ENCODE assay signal across 9 cellular contexts in genomic region chr2:207765960-207766582, GRCh38. TPM values are rescaled to one million over a fixed set of nuclear protein-coding genes. Genes with fewer than 3 reads are reported as not detected.
DNase-seq lines count a peak whose midpoint lies in the region; ATAC-seq and TF ChIP-seq lines count a peak whose summit lies in the region.
"Had no signal": no experiment of that assay in that cellular context is flagged by ENCODE, and none has a peak within 500 bp of the region (broad histone marks: within the 10 kb centered on the region; RNA-seq: fewer than 3 reads in every experiment).

No MANE protein-coding gene starts in this region.

- H3K9me3 ChIP-seq in colonic mucosa (no peaks in the 10 kb centered on the region), mucosa of rectum (ENCODE audit: control insufficient read depth in 2 of 2, low read length in 2 of 2) (no peaks in the 10 kb centered on the region), SJCRH30 (replicated peaks) (no peaks in the 10 kb centered on the region)

- H3K27ac Mint-ChIP-seq in CD14-positive monocyte: no peak overlapping the region
- H3K27ac Mint-ChIP-seq: stimulated activated naive CD8-positive, alpha-beta T cell treated with anti-CD3 and anti-CD28 coated beads, Interleukin-15, amount 100 ng/mL, for 72 hours had no signal

- H3K27ac ChIP-seq in colonic mucosa (peak overlapping the region; percentile 93), mucosa of rectum (ENCODE audit: low read depth in 2 of 2, low read length in 2 of 2) (peak overlapping the region; percentile 94 to 98), SJCRH30 (no peak overlapping the region)

- DNase-seq in CD14-positive monocyte (ENCODE audit: low spot score): no peak
- peak; percentile 9 for DNase-seq in KBM-7
- no peak for DNase-seq in colonic mucosa
- no peak for DNase-seq in SJCRH30

- peaks cover 7 to 26% (median 22%) of the 10 kb centered on the region in 3 donors for H3K27me3 Mint-ChIP-seq in CD14-positive monocyte (ENCODE audit: low read depth in 3 of 3)

- H3K36me3 ChIP-seq in colonic mucosa (no peaks in the 10 kb centered on the region), mucosa of rectum (ENCODE audit: control insufficient read depth in 2 of 2, insufficient read depth in 2 of 2, low read length in 2 of 2) (peaks cover 27 to 35% of the 10 kb centered on the region in 2 donors), SJCRH30 (no peaks in the 10 kb centered on the region)

- peaks cover 0 to 3% (median 1%) of the 10 kb centered on the region in 7 donors for H3K9me3 Mint-ChIP-seq in CD14-positive monocyte
- H3K9me3 Mint-ChIP-seq: stimulated activated naive CD8-positive, alpha-beta T cell treated with anti-CD3 and anti-CD28 coated beads, Interleukin-15, amount 100 ng/mL, for 72 hours had no signal

- peaks cover 45% of the 10 kb centered on the region for H3K4me1 Mint-ChIP-seq in CD14-positive monocyte

- peaks cover 9% of the 10 kb centered on the region for H3K4me1 ChIP-seq in colonic mucosa
- peaks cover 44 to 51% of the 10 kb centered on the region in 2 donors for H3K4me1 ChIP-seq in mucosa of rectum (ENCODE audit: control insufficient read depth in 2 of 2, insufficient read depth in 2 of 2, low read length in 2 of 2)
- H3K4me1 ChIP-seq in SJCRH30: no peaks in the 10 kb centered on the region

- peak overlapping the region; percentile 86 for H3K4me3 ChIP-seq in colonic mucosa
- peak overlapping the region; percentile 87 to 95 for H3K4me3 ChIP-seq in mucosa of rectum (ENCODE audit: low read length in 2 of 2)
- H3K4me3 ChIP-seq in SJCRH30: no peak overlapping the region

- ATAC-seq in HG02981 (IDR thresholded peaks at IDR 0.05; ENCODE audit: unreplicated experiment) (no peak), HG03460 (IDR thresholded peaks at IDR 0.05; ENCODE audit: unreplicated experiment) (no peak), HG03159 (IDR thresholded peaks at IDR 0.05; ENCODE audit: unreplicated experiment) (no peak)
- ATAC-seq: stimulated activated naive CD8-positive, alpha-beta T cell treated with anti-CD3 and anti-CD28 coated beads, Interleukin-15, amount 100 ng/mL, for 72 hours had no signal

- in situ Hi-C loops in KBM-7 (cut with MboI; ENCODE audit: low pct_unique_long_range_greater_than_20kb, low sequenced_read_pairs): loop anchor here (25.0 kb wide), 1 partner anchor 271 kb away; the partner anchor contains the start of gene PLEKHM3

- H3K9ac ChIP-seq in colonic mucosa (ENCODE audit: low read depth in 2 of 2, low read length in 2 of 2) (peak overlapping the region in 1 of 2 donors; percentile 99), mucosa of rectum (ENCODE audit: low read depth in 1 of 2, low read length in 2 of 2) (peak overlapping the region; percentile 77 to 94)

- peaks cover 21 to 33% of the 10 kb centered on the region in 2 donors for H3K36me3 Mint-ChIP-seq in CD14-positive monocyte

- H3K27me3 ChIP-seq in colonic mucosa: no peaks in the 10 kb centered on the region
- H3K27me3 ChIP-seq in mucosa of rectum (ENCODE audit: control insufficient read depth in 2 of 2, insufficient read depth in 2 of 2, low read length in 2 of 2): no peaks in the 10 kb centered on the region
- H3K27me3 ChIP-seq in SJCRH30: no peaks in the 10 kb centered on the region

- TF ChIP-seq CTCF in CD14-positive monocyte (IDR thresholded peaks at IDR 0.05) (no peak), colonic mucosa (IDR thresholded peaks at IDR 0.05) (no peak)

- intact Hi-C loops in CD14-positive monocyte (cut with micrococcal nuclease): loop anchor here (5.0 to 10.0 kb wide), 2 partner anchors 261 to 269 kb away; partner anchors contain the start of gene PLEKHM3 (in 1 of the 2)
- intact Hi-C loops in colonic mucosa (cut with DNase I): loop anchor here (5.0 kb wide), 1 partner anchor 66 kb away; no protein-coding TSS in a partner anchor

- peak overlapping the region; percentile 73 to 94 for H3K4me3 Mint-ChIP-seq in CD14-positive monocyte

RNA-seq across cellular contexts. Expression of gene FZD5, which starts 3.6 kb away (rescaled TPM):
- under 1 TPM; 0.32 to 0.48 TPM for polyA plus RNA-seq in CD14-positive monocyte
- 100 to 1,000 TPM; 103 to 119 TPM for total RNA-seq in colonic mucosa
- 4.2 and 4.3 TPM in 2 replicates for total RNA-seq in SJCRH30 (2014; rRNA removed; shearing (Covaris generic))

RNA-seq across cellular contexts. Expression of gene CCNYL1, which starts 54.6 kb away (rescaled TPM):
- polyA plus RNA-seq in CD14-positive monocyte: 1 to 10 TPM; 4.1 to 4.6 TPM
- 10 to 100 TPM; 19.9 to 33.1 TPM for total RNA-seq in colonic mucosa
- total RNA-seq in SJCRH30 (2014; rRNA removed; shearing (Covaris generic)): 6.5 and 7.1 TPM in 2 replicates

Comparison
In these comparisons a context has a peak if more than half of its experiments do, and no peak if none do; other contexts are left out.
1. RNA of gene FZD5, which starts 3.6 kb away (total RNA-seq): 103 to 119 TPM in colonic mucosa; 4.2 to 4.3 TPM in SJCRH30; every median in the first group is over 10 times any median in the second.